In genomic region chr19:41888926-41889325, GRCh38 we compare ENCODE assay signal across 18 cellular contexts. TPM values are rescaled to one million over a fixed set of nuclear protein-coding genes. Genes with fewer than 3 reads are reported as not detected.
A peak's percentile ranks its signal among the peaks of the same experiment; 100 is the strongest.
DNase-seq lines count a peak whose midpoint lies in the region; ATAC-seq and TF ChIP-seq lines count a peak whose summit lies in the region.
"Had no signal": no experiment of that assay in that cellular context is flagged by ENCODE, and none has a peak within 500 bp of the region (broad histone marks: within the 10 kb centered on the region; RNA-seq: fewer than 3 reads in every experiment).

No MANE protein-coding gene starts in this region.

- POLR2A ChIA-PET in Caco-2 (lab: Charles Lee) = no interaction called here
- POLR2A ChIA-PET in activated CD8-positive, alpha-beta T cell treated with anti-CD3 and anti-CD28 coated beads for 36 hours (lab: Charles Lee) = interaction anchor here (0.6 to 13.9 kb wide), 20 partner anchors 8 to 70 kb away, joined by 3 to 282 read pairs (median 5); partner anchors contain the start of genes CD79A, ERFL, RABAC1 and RPS19

- no peaks in the 10 kb centered on the region for H3K9me3 Mint-ChIP-seq in Caco-2 (ENCODE audit: unreplicated experiment)
- no peaks in the 10 kb centered on the region for H3K9me3 Mint-ChIP-seq in activated CD8-positive, alpha-beta T cell treated with anti-CD3 and anti-CD28 coated beads for 36 hours
- no peaks in the 10 kb centered on the region for H3K9me3 Mint-ChIP-seq in immature natural killer cell

- H3K4me3 ChIP-seq in BLaER1 (no peak overlapping the region), Caco-2 (ENCODE audit: low read depth, low read length) (no peak overlapping the region)
- H3K4me3 ChIP-seq: gastrocnemius medialis had no signal

- peaks cover 79% of the 10 kb centered on the region for H3K4me1 ChIP-seq in BLaER1
- peaks cover 24% of the 10 kb centered on the region for H3K4me1 ChIP-seq in Caco-2

- ATAC-seq in activated CD8-positive, alpha-beta T cell treated with anti-CD3 and anti-CD28 coated beads for 36 hours = no peak
- ATAC-seq in HG03439 (IDR thresholded peaks at IDR 0.05; ENCODE audit: unreplicated experiment) (no peak), GM18511 (IDR thresholded peaks at IDR 0.05; ENCODE audit: unreplicated experiment) (no peak)
- ATAC-seq: gastrocnemius medialis had no signal

- H3K9me3 ChIP-seq in BLaER1 = no peaks in the 10 kb centered on the region
- H3K9me3 ChIP-seq in Caco-2 = no peaks in the 10 kb centered on the region
- H3K9me3 ChIP-seq: gastrocnemius medialis had no signal

- no peak overlapping the region for H3K27ac ChIP-seq in BLaER1
- H3K27ac ChIP-seq: gastrocnemius medialis had no signal

- 0 out of 2 replicates have a peak overlapping the region, but pooled peaks have one; percentile 1 for H3K9ac ChIP-seq in BLaER1

- peaks cover 86% of the 10 kb centered on the region for H4K20me1 ChIP-seq in BLaER1

- peaks cover 18% of the 10 kb centered on the region for H3K36me3 Mint-ChIP-seq in Caco-2 (ENCODE audit: insufficient read depth, unreplicated experiment)
- H3K36me3 Mint-ChIP-seq in activated CD8-positive, alpha-beta T cell treated with anti-CD3 and anti-CD28 coated beads for 36 hours (ENCODE audit: low read depth) = peaks cover 61% of the 10 kb centered on the region
- H3K36me3 Mint-ChIP-seq in immature natural killer cell = peaks cover 15 to 38% (median 22%) of the 10 kb centered on the region in 3 donors

- H3K27me3 Mint-ChIP-seq in Caco-2 (ENCODE audit: insufficient read depth, unreplicated experiment) = no peaks in the 10 kb centered on the region
- H3K27me3 Mint-ChIP-seq in activated CD8-positive, alpha-beta T cell treated with anti-CD3 and anti-CD28 coated beads for 36 hours = no peaks in the 10 kb centered on the region
- peaks cover 24 to 43% (median 32%) of the 10 kb centered on the region in 3 donors for H3K27me3 Mint-ChIP-seq in immature natural killer cell (ENCODE audit: low read depth in 3 of 3)

- intact Hi-C loops in Caco-2 (cut with micrococcal nuclease; ENCODE audit: unreplicated experiment) = loop anchor here (1.0 kb wide), 1 partner anchor 15 kb away; no protein-coding TSS in a partner anchor
- intact Hi-C loops in activated CD8-positive, alpha-beta T cell treated with anti-CD3 and anti-CD28 coated beads for 36 hours (cut with micrococcal nuclease) = loop anchor here (5.0 kb wide), 1 partner anchor 58 kb away; no protein-coding TSS in a partner anchor

- H3K4me1 Mint-ChIP-seq in Caco-2 (ENCODE audit: low read depth, unreplicated experiment) = peaks cover 24% of the 10 kb centered on the region
- peaks cover 62% of the 10 kb centered on the region for H3K4me1 Mint-ChIP-seq in activated CD8-positive, alpha-beta T cell treated with anti-CD3 and anti-CD28 coated beads for 36 hours (ENCODE audit: low read depth)
- H3K4me1 Mint-ChIP-seq in immature natural killer cell = peaks cover 70 to 83% of the 10 kb centered on the region in 2 donors

- H3K36me3 ChIP-seq in BLaER1 = peaks cover 60% of the 10 kb centered on the region
- H3K36me3 ChIP-seq in Caco-2 (ENCODE audit: control insufficient read depth, insufficient read depth, low read length) = peaks cover 3% of the 10 kb centered on the region

- peak overlapping the region; percentile 47 for H3K27ac Mint-ChIP-seq in Caco-2 (ENCODE audit: unreplicated experiment)
- H3K27ac Mint-ChIP-seq in activated CD8-positive, alpha-beta T cell treated with anti-CD3 and anti-CD28 coated beads for 36 hours = peak overlapping the region; percentile 93
- peak overlapping the region; percentile 96 to 99 (median 99) for H3K27ac Mint-ChIP-seq in immature natural killer cell

- DNase-seq in Caco-2 (no peak), immature natural killer cell (peak; percentile 76 to 81 (median 79)), DMS153 (lab: John Stamatoyannopoulos, UW) (no peak), HCEC 1CT (no peak)
- DNase-seq in activated CD8-positive, alpha-beta T cell treated with anti-CD3 and anti-CD28 coated beads for 36 hours = peak; percentile 67
- DNase-seq: amygdala, gastrocnemius medialis, NCI-H146, NCI-H345 had no signal

- no peak for TF ChIP-seq CTCF in Caco-2 (IDR thresholded peaks at IDR 0.05; ENCODE audit: insufficient read depth in 1 of 2, low read depth in 1 of 2, low read length in 1 of 2, severe bottlenecking in 1 of 2, unreplicated experiment in 1 of 2)
- no peak for TF ChIP-seq CTCF in activated CD8-positive, alpha-beta T cell treated with anti-CD3 and anti-CD28 coated beads for 36 hours (IDR thresholded peaks at IDR 0.05)

- no peak overlapping the region for H3K4me2 ChIP-seq in BLaER1

- H3K4me3 Mint-ChIP-seq in Caco-2 (ENCODE audit: unreplicated experiment) (no peak overlapping the region), immature natural killer cell (peak overlapping the region; percentile 91 to 95 (median 94))
- peak overlapping the region; percentile 73 for H3K4me3 Mint-ChIP-seq in activated CD8-positive, alpha-beta T cell treated with anti-CD3 and anti-CD28 coated beads for 36 hours

- no TSS peak for BruUV-seq in Caco-2 (replicated peaks; lab: Mats Ljungman, UMichigan)

- H3K27me3 ChIP-seq in BLaER1 (no peaks in the 10 kb centered on the region), Caco-2 (replicated peaks; ENCODE audit: control insufficient read depth, insufficient read depth, low read length) (no peaks in the 10 kb centered on the region)
- H3K27me3 ChIP-seq: gastrocnemius medialis had no signal

- CTCF ChIA-PET in Caco-2 (lab: Charles Lee) = interaction anchor here (1.3 kb wide), 1 partner anchor 49 kb away, joined by 6 read pairs; no protein-coding TSS in a partner anchor
- CTCF ChIA-PET in activated CD8-positive, alpha-beta T cell treated with anti-CD3 and anti-CD28 coated beads for 36 hours (lab: Charles Lee) = interaction anchor here (0.8 to 4.4 kb wide), 13 partner anchors 9 to 57 kb away, joined by 3 to 16 read pairs (median 5); partner anchors contain the start of gene RPS19

RNA-seq across cellular contexts. Expression of gene ARHGEF1, which starts 5.9 kb away (rescaled TPM):
- 60.2 and 63.5 TPM in 2 replicates for total RNA-seq in Caco-2 (2022)
- total RNA-seq in activated CD8-positive, alpha-beta T cell treated with anti-CD3 and anti-CD28 coated beads for 36 hours = 100 to 1,000 TPM; 307 to 308 TPM
- polyA plus RNA-seq in immature natural killer cell = 100 to 1,000 TPM; 129 to 394 (median 156) TPM

RNA-seq across cellular contexts. Expression of gene CD79A, which starts 11.8 kb away (rescaled TPM):
- 0.82 TPM in 1 of 2 replicates, not detected in the other for total RNA-seq in Caco-2 (2022)
- total RNA-seq in activated CD8-positive, alpha-beta T cell treated with anti-CD3 and anti-CD28 coated beads for 36 hours = 10 to 100 TPM; 19.3 to 21.0 TPM
- polyA plus RNA-seq in immature natural killer cell = 1 to 10 TPM; 4.1 to 8.3 (median 5.1) TPM
- total RNA-seq: cerebellum, endothelial cell of umbilical vein, pulmonary artery endothelial cell had no signal

RNA-seq across cellular contexts. Expression of gene RPS19, which starts 28.9 kb away (rescaled TPM):
- 3,297 and 3,418 TPM in 2 replicates for total RNA-seq in Caco-2 (2022)
- total RNA-seq in activated CD8-positive, alpha-beta T cell treated with anti-CD3 and anti-CD28 coated beads for 36 hours = 1,000 to 10,000 TPM; 3,454 to 3,479 TPM
- 1,000 to 10,000 TPM; 2,260 to 5,043 (median 3,564) TPM for polyA plus RNA-seq in immature natural killer cell

RNA-seq across cellular contexts. Expression of gene ERFL, which starts 39.3 kb away (rescaled TPM):
- 0.23 and 0.49 TPM in 2 replicates for total RNA-seq in Caco-2 (2022)
- 1 to 10 TPM; 1.5 to 1.6 TPM for total RNA-seq in activated CD8-positive, alpha-beta T cell treated with anti-CD3 and anti-CD28 coated beads for 36 hours
- under 1 TPM in 1 of 3 donors, not detected in 2; 0.11 TPM for polyA plus RNA-seq in immature natural killer cell
- total RNA-seq: cerebellum, endothelial cell of umbilical vein, gastrocnemius medialis, liver, pulmonary artery endothelial cell, SK-MEL-5 had no signal
- polyA plus RNA-seq: endothelial cell of umbilical vein, liver had no signal

RNA-seq across cellular contexts. Expression of gene DMRTC2, which starts 44.1 kb away (rescaled TPM):
- total RNA-seq in Caco-2 (2022) = not detected in 2 replicates
- not detected for total RNA-seq in activated CD8-positive, alpha-beta T cell treated with anti-CD3 and anti-CD28 coated beads for 36 hours
- not detected for polyA plus RNA-seq in immature natural killer cell
- total RNA-seq: cerebellum, endothelial cell of umbilical vein, gastrocnemius medialis, HT-29, liver, pulmonary artery endothelial cell, SK-MEL-5 had no signal
- polyA plus RNA-seq: endothelial cell of umbilical vein, liver had no signal

Comparison
In these comparisons a context has a peak if more than half of its experiments do, and no peak if none do; other contexts are left out.
1. DNase-seq: peak in activated CD8-positive, alpha-beta T cell treated with anti-CD3 and anti-CD28 coated beads for 36 hours (single experiment) and immature natural killer cell (3 of 3); none in Caco-2 (0 of 2), DMS153 (single experiment) and HCEC 1CT (single experiment).
2. H3K27ac Mint-ChIP-seq: peak in every context shown above with its lines; median percentile 99 in immature natural killer cell; 93 in activated CD8-positive, alpha-beta T cell treated with anti-CD3 and anti-CD28 coated beads for 36 hours; 47 in Caco-2.
3. RNA of gene CD79A, which starts 11.8 kb away (total RNA-seq): 19.3 to 21.0 TPM in activated CD8-positive, alpha-beta T cell treated with anti-CD3 and anti-CD28 coated beads for 36 hours; 0.82 TPM in Caco-2; every median in the first group is over 10 times any median in the second.